ENCODE assay signal across 26 cellular contexts in the genomic region with DNA sequence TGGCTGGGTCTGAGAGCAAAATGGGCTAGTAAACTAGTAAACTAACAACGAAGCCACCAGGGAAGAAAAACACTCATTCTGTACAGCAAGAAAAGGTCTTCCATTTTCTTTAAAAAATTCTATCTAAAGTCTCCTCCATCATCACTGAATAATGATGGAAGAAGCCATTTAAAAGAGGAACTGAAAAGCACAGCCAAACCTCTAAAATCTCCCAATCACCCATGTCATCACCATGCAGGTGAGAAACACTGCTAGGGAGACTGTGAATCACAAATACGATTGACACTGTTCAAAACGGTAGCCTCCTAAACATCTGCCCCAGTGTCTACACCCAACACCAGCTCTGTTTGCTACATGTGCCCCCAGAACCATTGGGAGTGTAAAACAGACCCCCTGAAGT.
DNase-seq lines count a peak whose midpoint lies in the region; ATAC-seq and TF ChIP-seq lines count a peak whose summit lies in the region.
"Had no signal": no experiment of that assay in that cellular context is flagged by ENCODE, and none has a peak within 500 bp of the region (broad histone marks: within the 10 kb centered on the region; RNA-seq: fewer than 3 reads in every experiment).

No MANE protein-coding gene starts in this region.

- POLR2A ChIA-PET in GM10248 (lab: Yijun Ruan, JAX), result no interaction called here

- TF ChIP-seq CTCF in GM10248 (IDR thresholded peaks at IDR 0.05; ENCODE audit: control extremely low read depth, extremely low read depth, low read depth, missing control alignments), result no peak
- TF ChIP-seq CTCF in VCaP (conservative IDR thresholded peaks at IDR 0.05), result no peak

- CTCF ChIA-PET in GM10248 (lab: Yijun Ruan, JAX), result interaction anchor here (1.2 to 2.4 kb wide), 2 partner anchors 9 to 568 kb away, joined by 3 to 8 read pairs; no protein-coding TSS in a partner anchor

- peak overlapping the region; percentile 64 for H3K27ac ChIP-seq in VCaP
- H3K27ac ChIP-seq: KMS-11 had no signal

- DNase-seq in GM10248 (ENCODE audit: extremely low spot score), result peak; percentile 29
- DNase-seq in NCI-H1105 treated with DMSO at 0.1 percent for 48 hours (lab: John Stamatoyannopoulos, UW), result no peak
- no peak for DNase-seq in sciatic nerve (ENCODE audit: low spot score)
- no peak for DNase-seq in stimulated activated CD4-positive, alpha-beta T cell treated with anti-CD3 and anti-CD28 coated beads, Interleukin-12 subunit alpha, Interleukin-12 subunit beta, amount 100 ng/mL, for 4 hours
- no peak for DNase-seq in activated CD8-positive, alpha-beta memory T cell treated with anti-CD3 and anti-CD28 coated beads for 24 hours
- DNase-seq: 8988T, ACHN, BE2C, DMS153, DND-41, NCI-H1092, NCI-H1436, NCI-H187, NCI-H2081 treated with DMSO at 0.1 percent for 48 hours, NCI-H2171, NCI-H226, NCI-H510A, NCI-H69, OCI-M1, SK-N-SH, T-helper 17 cell had no signal

- ATAC-seq in GM19351 (IDR thresholded peaks at IDR 0.05; ENCODE audit: unreplicated experiment) (peak; percentile 63), HG03565 (IDR thresholded peaks at IDR 0.05; ENCODE audit: unreplicated experiment) (peak; percentile 57), sciatic nerve (no peak)
- ATAC-seq: HCT116, T-helper 17 cell had no signal

- intact Hi-C loops in sciatic nerve (cut with DNase I), result no loop called here
